Comparison of ENCODE assay signal across 8 cellular contexts in the genomic region with DNA sequence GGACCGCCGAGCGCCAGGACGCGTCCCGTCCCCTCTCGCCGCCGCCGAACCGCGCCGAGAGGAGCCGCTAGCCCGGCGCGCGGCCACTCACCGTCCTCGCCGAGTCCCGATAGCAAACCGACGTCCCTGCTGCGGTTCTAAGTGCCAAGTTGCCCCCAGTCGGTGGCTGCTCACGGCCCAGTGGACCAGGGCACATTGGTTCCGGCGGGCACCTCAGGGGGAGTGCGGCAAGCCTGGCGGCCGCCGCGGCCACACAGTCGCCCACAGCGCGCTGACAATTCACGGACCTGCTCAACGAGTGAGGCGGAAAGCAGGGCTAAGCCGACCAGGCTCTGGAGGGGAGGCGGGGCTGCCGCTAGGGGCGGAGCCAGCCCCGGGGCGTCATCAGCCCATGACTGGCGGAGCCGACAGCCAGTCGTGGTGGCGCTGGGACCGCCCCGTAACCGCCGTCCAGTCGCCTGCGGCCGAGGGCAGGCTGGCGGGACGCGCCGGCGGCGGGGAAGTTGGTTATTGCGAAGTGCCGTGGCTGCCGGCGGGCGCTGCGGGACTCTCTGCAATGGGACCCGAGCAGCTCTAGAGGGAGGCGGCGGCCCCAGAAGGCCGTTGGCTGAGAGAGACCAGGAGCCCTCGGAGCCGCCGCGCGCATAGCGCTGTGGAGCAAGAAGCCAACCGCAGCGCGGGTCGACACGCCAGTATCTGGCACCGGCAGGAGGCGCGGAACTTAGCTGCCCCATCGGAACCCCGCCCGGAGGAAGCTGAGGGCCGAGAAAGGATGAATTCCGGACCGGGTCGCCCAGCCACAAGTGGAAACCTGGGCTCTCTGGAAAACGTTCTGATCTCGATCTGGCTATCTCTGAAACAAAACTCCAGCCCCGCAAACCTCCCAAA. TPM values are rescaled to one million over a fixed set of nuclear protein-coding genes. Genes with fewer than 3 reads are reported as not detected.
DNase-seq lines count a peak whose midpoint lies in the region; ATAC-seq and TF ChIP-seq lines count a peak whose summit lies in the region.

A gene with protein sequence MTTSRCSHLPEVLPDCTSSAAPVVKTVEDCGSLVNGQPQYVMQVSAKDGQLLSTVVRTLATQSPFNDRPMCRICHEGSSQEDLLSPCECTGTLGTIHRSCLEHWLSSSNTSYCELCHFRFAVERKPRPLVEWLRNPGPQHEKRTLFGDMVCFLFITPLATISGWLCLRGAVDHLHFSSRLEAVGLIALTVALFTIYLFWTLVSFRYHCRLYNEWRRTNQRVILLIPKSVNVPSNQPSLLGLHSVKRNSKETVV (minus strand): TSS at position 300 of the 888 bp plus-strand sequence. CDS start 112,387 bp downstream, outside the sequence.

- peak within 1 kb of the TSS; percentile 73 for H3K4me3 ChIP-seq in epithelial cell of proximal tubule (ENCODE audit: low read depth, low read length)

- TF ChIP-seq CTCF in epithelial cell of proximal tubule (conservative IDR thresholded peaks at IDR 0.05; ENCODE audit: low read depth, low read length) = peak; percentile 32

- peak; percentile 85 for DNase-seq in DMS153 (lab: John Stamatoyannopoulos, UW)
- peak; percentile 69 for DNase-seq in HuH-7.5 (ENCODE audit: low spot score)
- DNase-seq in OCI-M1 (lab: John Stamatoyannopoulos, UW) = peak; percentile 90
- peak; percentile 97 for DNase-seq in activated T-cell treated with anti-CD3 and anti-CD28 coated beads, Interleukin-2, amount 50 U/mL, for 1 hour
- peak; percentile 32 for DNase-seq in epithelial cell of proximal tubule (ENCODE audit: low read depth)
- DNase-seq in mucosa of gallbladder (ENCODE audit: low spot score) = peak; percentile 96
- DNase-seq in stimulated activated CD8-positive, alpha-beta memory T cell treated with anti-CD3 and anti-CD28 coated beads, Interleukin-4, amount 100 ng/mL, for 24 hours (ENCODE audit: low read depth) = peak; percentile 93

- peak; percentile 97 for ATAC-seq in GM21528 (IDR thresholded peaks at IDR 0.05; ENCODE audit: low FRiP score, unreplicated experiment)

RNA-seq across cellular contexts. Expression of the gene that starts here (rescaled TPM):
- 2.4 and 5.0 TPM in 2 replicates for total RNA-seq in epithelial cell of proximal tubule
- 48.2 TPM for total RNA-seq in mucosa of gallbladder

Comparison
In these comparisons a context has a peak if more than half of its experiments do, and no peak if none do; other contexts are left out.
1. Peak in every context shown above with its lines: DNase-seq, ATAC-seq and H3K4me3 ChIP-seq.
2. DNase-seq: peak in every context shown above with its lines; median percentile 97 in activated T-cell treated with anti-CD3 and anti-CD28 coated beads, Interleukin-2, amount 50 U/mL, for 1 hour; 96 in mucosa of gallbladder; 93 in stimulated activated CD8-positive, alpha-beta memory T cell treated with anti-CD3 and anti-CD28 coated beads, Interleukin-4, amount 100 ng/mL, for 24 hours; 90 in OCI-M1; 85 in DMS153; 69 in HuH-7.5; 32 in epithelial cell of proximal tubule.